ENCODE assay signal across 23 cellular contexts in the genomic region with DNA sequence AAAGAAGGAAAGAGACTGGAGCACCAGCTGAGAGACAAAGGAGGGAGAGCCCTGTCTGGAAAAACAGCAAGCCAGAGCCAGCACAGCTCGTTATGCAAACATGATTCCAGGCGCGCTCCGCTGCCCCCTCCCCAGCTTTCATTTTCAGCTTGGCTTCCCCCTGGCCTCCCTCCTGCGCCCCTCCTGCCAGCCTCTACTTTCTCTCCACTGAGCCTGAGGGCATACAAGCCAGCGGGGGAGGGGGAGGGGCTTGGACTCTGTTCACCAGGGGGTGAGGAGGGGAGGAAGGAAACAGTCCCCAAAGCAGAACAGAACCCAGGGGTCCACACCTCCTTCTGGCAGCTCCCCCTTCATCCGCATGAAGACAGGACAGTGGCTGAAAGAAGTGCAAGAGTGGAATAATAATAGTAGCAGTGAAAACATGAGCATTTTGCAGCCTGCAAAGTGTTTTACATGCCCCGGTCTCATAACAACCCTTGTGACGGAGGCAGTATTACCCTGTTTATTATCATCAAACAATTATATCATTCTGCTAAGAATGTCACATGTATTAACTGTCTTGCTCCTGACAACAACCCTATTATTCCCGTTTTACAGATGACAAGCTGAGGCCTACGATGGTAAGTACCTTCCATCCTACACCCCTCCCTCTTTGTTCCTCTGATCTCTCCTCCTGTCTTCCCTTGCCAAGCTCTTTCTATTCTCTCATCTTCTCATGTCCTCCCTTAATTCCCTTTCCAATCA. TPM values are rescaled to one million over a fixed set of nuclear protein-coding genes. Genes with fewer than 3 reads are reported as not detected.
DNase-seq lines count a peak whose midpoint lies in the region; ATAC-seq and TF ChIP-seq lines count a peak whose summit lies in the region.
"Had no signal": no experiment of that assay in that cellular context is flagged by ENCODE, and none has a peak within 500 bp of the region (broad histone marks: within the 10 kb centered on the region; RNA-seq: fewer than 3 reads in every experiment).

No MANE protein-coding gene starts in this region.

- H3K27me3 Mint-ChIP-seq in activated naive CD8-positive, alpha-beta T cell treated with anti-CD3 and anti-CD28 coated beads, Interleukin-2, amount 10 ng/mL, durations not matched to agents 7 days and 5 days, result no peaks in the 10 kb centered on the region
- peaks cover 15% of the 10 kb centered on the region for H3K27me3 Mint-ChIP-seq in activated naive CD8-positive, alpha-beta T cell treated with anti-CD3 and anti-CD28 coated beads for 36 hours
- H3K27me3 Mint-ChIP-seq in naive thymus-derived CD4-positive, alpha-beta T cell, result peaks cover 0 to 23% (median 17%) of the 10 kb centered on the region in 5 donors

- intact Hi-C loops in thyroid gland (cut with DNase I), result no loop called here
- intact Hi-C loops in naive thymus-derived CD4-positive, alpha-beta T cell (cut with micrococcal nuclease), result no loop called here

- CTCF ChIA-PET in naive thymus-derived CD4-positive, alpha-beta T cell (lab: Charles Lee), result no interaction called here

- DNase-seq in activated naive CD8-positive, alpha-beta T cell treated with anti-CD3 and anti-CD28 coated beads, Interleukin-2, amount 10 ng/mL, durations not matched to agents 7 days and 5 days, result no peak
- no peak for DNase-seq in activated naive CD8-positive, alpha-beta T cell treated with anti-CD3 and anti-CD28 coated beads for 36 hours
- DNase-seq in NCI-H526 treated with DMSO at 0.1 percent for 48 hours (lab: John Stamatoyannopoulos, UW), result peak; percentile 91
- peak; percentile 12 to 17 for DNase-seq in thyroid gland
- DNase-seq in naive thymus-derived CD4-positive, alpha-beta T cell, result no peak
- no peak for DNase-seq in SKM-1 (lab: John Stamatoyannopoulos, UW; ENCODE audit: unreplicated experiment)
- DNase-seq in Peyer's patch, result no peak
- DNase-seq: activated CD4-positive, alpha-beta T cell treated with anti-CD3 and anti-CD28 coated beads for 36 hours; activated effector memory CD4-positive, alpha-beta T cell treated with anti-CD3 and anti-CD28 coated beads, Interleukin-2, amount 50 U/mL, for 16 hours; aorta; cerebellar nuclear complex; EL; HFFc6; left lung; mucosa of descending colon; SJCRH30; stimulated activated CD4-positive, alpha-beta T cell treated with anti-CD3 and anti-CD28 coated beads, Interleukin-4, amount 100 ng/mL, for 24 hours; stimulated activated CD8-positive, alpha-beta memory T cell treated with anti-CD3 and anti-CD28 coated beads, Interleukin-4, amount 100 ng/mL, for 48 hours; T-helper 9 cell had no signal

- H3K4me1 ChIP-seq in thyroid gland, result no peaks in the 10 kb centered on the region
- no peaks in the 10 kb centered on the region for H3K4me1 ChIP-seq in naive thymus-derived CD4-positive, alpha-beta T cell (ENCODE audit: control insufficient read depth in 2 of 2, insufficient read depth in 2 of 2, low read length in 2 of 2)
- peaks cover 0 to 7% (median 0%) of the 10 kb centered on the region in 4 donors for H3K4me1 ChIP-seq in Peyer's patch
- H3K4me1 ChIP-seq: left lung had no signal

- no peak overlapping the region for H3K27ac ChIP-seq in thyroid gland
- H3K27ac ChIP-seq in naive thymus-derived CD4-positive, alpha-beta T cell (ENCODE audit: low read depth, low read length), result no peak overlapping the region
- no peak overlapping the region for H3K27ac ChIP-seq in Peyer's patch
- H3K27ac ChIP-seq: left lung, parathyroid adenoma, SJCRH30, skin epidermis, suprapubic skin had no signal

- no peaks in the 10 kb centered on the region for H3K4me1 Mint-ChIP-seq in activated naive CD8-positive, alpha-beta T cell treated with anti-CD3 and anti-CD28 coated beads, Interleukin-2, amount 10 ng/mL, durations not matched to agents 7 days and 5 days
- no peaks in the 10 kb centered on the region for H3K4me1 Mint-ChIP-seq in activated naive CD8-positive, alpha-beta T cell treated with anti-CD3 and anti-CD28 coated beads for 36 hours
- peaks cover 0 to 5% (median 0%) of the 10 kb centered on the region in 7 donors for H3K4me1 Mint-ChIP-seq in naive thymus-derived CD4-positive, alpha-beta T cell
- H3K4me1 Mint-ChIP-seq: activated CD4-positive, alpha-beta T cell treated with anti-CD3 and anti-CD28 coated beads for 36 hours had no signal

- H3K4me3 ChIP-seq in iPS-18c (ENCODE audit: insufficient read depth, low read depth, low read length) (0 out of 2 replicates have a peak overlapping the region, but pooled peaks have one; percentile 28), thyroid gland (replicated peaks in 1 of 3) (no peak overlapping the region), Peyer's patch (no peak overlapping the region)
- H3K4me3 ChIP-seq in naive thymus-derived CD4-positive, alpha-beta T cell (ENCODE audit: low read length), result no peak overlapping the region
- H3K4me3 ChIP-seq: left lung, mucosa of descending colon, SJCRH30, skin epidermis, suprapubic skin had no signal

- H3K36me3 ChIP-seq in thyroid gland (no peaks in the 10 kb centered on the region), Peyer's patch (no peaks in the 10 kb centered on the region)
- no peaks in the 10 kb centered on the region for H3K36me3 ChIP-seq in naive thymus-derived CD4-positive, alpha-beta T cell (ENCODE audit: control insufficient read depth in 2 of 3, insufficient read depth in 3 of 3, low read length in 3 of 3)
- H3K36me3 ChIP-seq: left lung, SJCRH30, suprapubic skin had no signal

- H3K27me3 ChIP-seq in thyroid gland, result no peaks in the 10 kb centered on the region
- H3K27me3 ChIP-seq in naive thymus-derived CD4-positive, alpha-beta T cell (ENCODE audit: control insufficient read depth in 2 of 2, insufficient read depth in 2 of 2, low read length in 2 of 2), result no peaks in the 10 kb centered on the region
- no peaks in the 10 kb centered on the region for H3K27me3 ChIP-seq in Peyer's patch
- H3K27me3 ChIP-seq: suprapubic skin had no signal

- no peak overlapping the region for H3K4me3 Mint-ChIP-seq in activated naive CD8-positive, alpha-beta T cell treated with anti-CD3 and anti-CD28 coated beads, Interleukin-2, amount 10 ng/mL, durations not matched to agents 7 days and 5 days
- H3K4me3 Mint-ChIP-seq in activated naive CD8-positive, alpha-beta T cell treated with anti-CD3 and anti-CD28 coated beads for 36 hours, result no peak overlapping the region
- H3K4me3 Mint-ChIP-seq in naive thymus-derived CD4-positive, alpha-beta T cell, result no peak overlapping the region
- H3K4me3 Mint-ChIP-seq: activated CD4-positive, alpha-beta T cell treated with anti-CD3 and anti-CD28 coated beads for 36 hours; HFFc6 had no signal

- H3K9me3 ChIP-seq in iPS-18c (ENCODE audit: control insufficient read depth, insufficient read depth, low read length) (no peaks in the 10 kb centered on the region), thyroid gland (no peaks in the 10 kb centered on the region), Peyer's patch (no peaks in the 10 kb centered on the region)
- no peaks in the 10 kb centered on the region for H3K9me3 ChIP-seq in naive thymus-derived CD4-positive, alpha-beta T cell (ENCODE audit: control insufficient read depth in 2 of 3, low read length in 3 of 3)
- H3K9me3 ChIP-seq: left lung, mucosa of descending colon, SJCRH30, suprapubic skin had no signal

- no peaks in the 10 kb centered on the region for H3K9me3 Mint-ChIP-seq in activated naive CD8-positive, alpha-beta T cell treated with anti-CD3 and anti-CD28 coated beads, Interleukin-2, amount 10 ng/mL, durations not matched to agents 7 days and 5 days
- no peaks in the 10 kb centered on the region for H3K9me3 Mint-ChIP-seq in activated naive CD8-positive, alpha-beta T cell treated with anti-CD3 and anti-CD28 coated beads for 36 hours
- no peaks in the 10 kb centered on the region for H3K9me3 Mint-ChIP-seq in naive thymus-derived CD4-positive, alpha-beta T cell
- H3K9me3 Mint-ChIP-seq: HFFc6 had no signal

- TF ChIP-seq POLR2A in thyroid gland (IDR thresholded peaks at IDR 0.05) (no peak), Peyer's patch (IDR thresholded peaks at IDR 0.05) (no peak)

- ATAC-seq in activated naive CD8-positive, alpha-beta T cell treated with anti-CD3 and anti-CD28 coated beads, Interleukin-2, amount 10 ng/mL, durations not matched to agents 7 days and 5 days (ENCODE audit: low read depth), result no peak
- no peak for ATAC-seq in naive thymus-derived CD4-positive, alpha-beta T cell
- ATAC-seq: activated CD4-positive, alpha-beta T cell treated with anti-CD3 and anti-CD28 coated beads for 36 hours; left lung; mucosa of descending colon had no signal

- H3K36me3 Mint-ChIP-seq in activated naive CD8-positive, alpha-beta T cell treated with anti-CD3 and anti-CD28 coated beads, Interleukin-2, amount 10 ng/mL, durations not matched to agents 7 days and 5 days, result no peaks in the 10 kb centered on the region
- H3K36me3 Mint-ChIP-seq in activated naive CD8-positive, alpha-beta T cell treated with anti-CD3 and anti-CD28 coated beads for 36 hours, result no peaks in the 10 kb centered on the region
- H3K36me3 Mint-ChIP-seq in naive thymus-derived CD4-positive, alpha-beta T cell, result peaks cover 0 to 13% (median 11%) of the 10 kb centered on the region in 5 donors

- H3K27ac Mint-ChIP-seq in activated naive CD8-positive, alpha-beta T cell treated with anti-CD3 and anti-CD28 coated beads, Interleukin-2, amount 10 ng/mL, durations not matched to agents 7 days and 5 days, result peak overlapping the region; percentile 9
- H3K27ac Mint-ChIP-seq in activated naive CD8-positive, alpha-beta T cell treated with anti-CD3 and anti-CD28 coated beads for 36 hours, result no peak overlapping the region
- no peak overlapping the region for H3K27ac Mint-ChIP-seq in naive thymus-derived CD4-positive, alpha-beta T cell
- H3K27ac Mint-ChIP-seq: activated CD4-positive, alpha-beta T cell treated with anti-CD3 and anti-CD28 coated beads for 36 hours; HFFc6 had no signal

- TF ChIP-seq CTCF in thyroid gland (IDR thresholded peaks at IDR 0.05) (no peak), Peyer's patch (IDR thresholded peaks at IDR 0.05) (no peak)

- 72 to 73% methylated on average over 11 of the region's 11 CpGs for WGBS in thyroid gland, 2 donors

- POLR2A ChIA-PET in activated naive CD8-positive, alpha-beta T cell treated with anti-CD3 and anti-CD28 coated beads, Interleukin-2, amount 10 ng/mL, durations not matched to agents 7 days and 5 days (lab: Charles Lee), result no interaction called here
- POLR2A ChIA-PET in naive thymus-derived CD4-positive, alpha-beta T cell (lab: Charles Lee), result no interaction called here

RNA-seq across cellular contexts. Expression of a gene that starts 24.2 kb away (rescaled TPM):
- 10 to 100 TPM; 23.9 to 24.4 TPM for total RNA-seq in activated naive CD8-positive, alpha-beta T cell treated with anti-CD3 and anti-CD28 coated beads, Interleukin-2, amount 10 ng/mL, durations not matched to agents 7 days and 5 days
- 10 to 100 TPM; 18.0 to 18.3 TPM for total RNA-seq in activated naive CD8-positive, alpha-beta T cell treated with anti-CD3 and anti-CD28 coated beads for 36 hours
- total RNA-seq in thyroid gland (10 to 100 TPM; 33.6 to 44.2 (median 39.7) TPM), Peyer's patch (10 to 100 TPM; 37.7 to 86.6 (median 54.2) TPM)
- total RNA-seq in naive thymus-derived CD4-positive, alpha-beta T cell, result 10 to 100 TPM in 4 of 5 experiments, 1 to 10 TPM in 1; 9.4 to 29.9 (median 22.2) TPM
- polyA plus RNA-seq in naive thymus-derived CD4-positive, alpha-beta T cell, result 10 to 100 TPM; 20.6 to 25.0 TPM

Comparison
In these comparisons a context has a peak if more than half of its experiments do, and no peak if none do; other contexts are left out.
1. DNase-seq: peak in NCI-H526 treated with DMSO at 0.1 percent for 48 hours (single experiment) and thyroid gland (2 of 2); none in activated naive CD8-positive, alpha-beta T cell treated with anti-CD3 and anti-CD28 coated beads, Interleukin-2, amount 10 ng/mL, durations not matched to agents 7 days and 5 days (single experiment), activated naive CD8-positive, alpha-beta T cell treated with anti-CD3 and anti-CD28 coated beads for 36 hours (single experiment), naive thymus-derived CD4-positive, alpha-beta T cell (0 of 9), SKM-1 (single experiment) and Peyer's patch (0 of 3).